Comparison of ENCODE assay signal across 15 cellular contexts in genomic region chr13:60311527-60311926, GRCh38.
"Had no signal": no experiment of that assay in that cellular context is flagged by ENCODE, and none has a peak within 500 bp of the region (broad histone marks: within the 10 kb centered on the region; RNA-seq: fewer than 3 reads in every experiment).

No MANE protein-coding gene starts in this region.

- ATAC-seq: body of pancreas, left colon, sciatic nerve, T-helper 17 cell had no signal

- DNase-seq: activated CD4-positive, CD25-positive, alpha-beta regulatory T cell treated with anti-CD3 and anti-CD28 coated beads, Interleukin-2, amount 50 U/mL, for 72 hours; activated CD8-positive, alpha-beta memory T cell treated with anti-CD3 and anti-CD28 coated beads for 24 hours; amygdala; body of pancreas; caudate nucleus; colonic mucosa; left colon; lower lobe of right lung; naive B cell; ovary; T-helper 17 cell; thyroid gland had no signal

- H3K27ac Mint-ChIP-seq: activated naive CD4-positive, alpha-beta T cell treated with anti-CD3 and anti-CD28 coated beads, Interleukin-2, amount 50 U/mL, for 24 hours; naive B cell; neural progenitor cell had no signal

- H3K4me3 Mint-ChIP-seq: activated naive CD4-positive, alpha-beta T cell treated with anti-CD3 and anti-CD28 coated beads, Interleukin-2, amount 50 U/mL, for 24 hours; naive B cell; neural progenitor cell; T-helper 17 cell had no signal

- H3K9me3 Mint-ChIP-seq: neural progenitor cell had no signal

- H3K36me3 Mint-ChIP-seq: activated naive CD4-positive, alpha-beta T cell treated with anti-CD3 and anti-CD28 coated beads, Interleukin-2, amount 50 U/mL, for 24 hours; naive B cell; neural progenitor cell had no signal
